Comparison of ENCODE assay signal across 9 cellular contexts in the genomic region with DNA sequence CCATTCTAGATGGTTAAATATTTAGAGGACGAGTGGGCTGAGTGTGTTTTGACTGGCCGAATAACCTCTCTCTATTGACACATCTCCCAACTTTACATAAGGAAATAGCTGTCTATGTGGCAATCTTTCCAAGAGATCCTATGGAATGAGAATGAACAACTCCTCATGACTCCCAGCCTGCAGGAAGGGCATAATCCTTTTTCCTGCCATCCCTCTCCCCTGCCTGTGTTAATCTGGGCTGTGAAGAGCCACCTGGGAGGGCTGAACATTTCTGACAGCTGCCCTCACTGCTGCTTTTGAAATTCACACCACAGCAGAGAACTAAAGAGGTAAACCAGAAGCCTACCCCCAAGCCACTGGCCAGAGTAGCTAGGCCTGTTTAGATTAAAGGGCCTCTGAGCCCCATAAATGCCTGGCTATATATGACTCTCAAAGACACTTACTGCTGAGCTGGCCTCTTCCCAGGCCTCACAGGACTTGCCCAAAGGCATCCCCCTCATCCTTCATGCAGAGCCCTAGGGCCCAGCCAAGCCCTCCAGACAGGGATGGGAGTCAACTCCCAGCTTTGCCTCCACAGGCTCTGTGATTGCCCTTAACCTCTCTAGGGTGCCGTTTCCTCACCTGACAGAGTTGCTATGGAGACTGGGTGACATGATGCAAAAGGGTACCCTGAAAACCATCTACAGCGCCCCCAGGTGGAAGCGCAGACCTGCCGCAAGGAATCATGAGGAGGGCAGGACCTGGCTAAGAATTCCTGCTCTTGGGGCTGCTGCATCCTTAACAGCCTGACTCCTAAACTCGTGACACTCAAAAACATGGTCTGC.
DNase-seq lines count a peak whose midpoint lies in the region; ATAC-seq and TF ChIP-seq lines count a peak whose summit lies in the region.
"Had no signal": no experiment of that assay in that cellular context is flagged by ENCODE, and none has a peak within 500 bp of the region (broad histone marks: within the 10 kb centered on the region; RNA-seq: fewer than 3 reads in every experiment).

No MANE protein-coding gene starts in this region.

- DNase-seq in GM04503 (ENCODE audit: low read depth): peak; percentile 41
- DNase-seq in iPS-NIHi7 (ENCODE audit: extremely low spot score): peak; percentile 76
- no peak for DNase-seq in medulla oblongata (ENCODE audit: extremely low spot score)
- no peak for DNase-seq in HuH-7.5 (ENCODE audit: low spot score)
- no peak for DNase-seq in DMS114 treated with DMSO at 0.1 percent for 48 hours (lab: John Stamatoyannopoulos, UW; ENCODE audit: unreplicated experiment)

- H3K9me3 ChIP-seq in SU-DHL-6 (ENCODE audit: insufficient read depth, low read length): no peaks in the 10 kb centered on the region
- H3K9me3 ChIP-seq: gastroesophageal sphincter had no signal

- no peak overlapping the region for H3K9ac ChIP-seq in SU-DHL-6 (ENCODE audit: low read length)

- peak; percentile 12 for TF ChIP-seq CTCF in SU-DHL-6 (IDR thresholded peaks at IDR 0.05; ENCODE audit: insufficient read depth, low read length, poor library complexity, severe bottlenecking)

- H3K4me2 ChIP-seq in SU-DHL-6 (ENCODE audit: low read depth, low read length, poor library complexity, severe bottlenecking): no peak overlapping the region

- H3K79me2 ChIP-seq in ACC112 (ENCODE audit: control insufficient read depth, insufficient read depth, low read length, unreplicated experiment): no peaks in the 10 kb centered on the region
- H3K79me2 ChIP-seq in SU-DHL-6 (ENCODE audit: insufficient read depth, low read length): no peaks in the 10 kb centered on the region

- H3K9me2 ChIP-seq in SU-DHL-6 (replicated peaks; ENCODE audit: insufficient read depth, low read length): no peaks in the 10 kb centered on the region

- H3K4me3 ChIP-seq in ACC112 (ENCODE audit: low read depth, low read length): no peak overlapping the region
- H3K4me3 ChIP-seq in SU-DHL-6 (ENCODE audit: insufficient read depth, low read length, poor library complexity, severe bottlenecking): no peak overlapping the region
- H3K4me3 ChIP-seq: gastroesophageal sphincter had no signal

- ATAC-seq in HG03097 (IDR thresholded peaks at IDR 0.05; ENCODE audit: low FRiP score, unreplicated experiment): no peak
- ATAC-seq: gastroesophageal sphincter had no signal

- peaks cover 39% of the 10 kb centered on the region for H3K4me1 ChIP-seq in ACC112 (ENCODE audit: control insufficient read depth, insufficient read depth, low read length, unreplicated experiment)

- no peaks in the 10 kb centered on the region for H4K20me1 ChIP-seq in SU-DHL-6 (ENCODE audit: low read depth, low read length)

- H3K27me3 ChIP-seq in ACC112 (ENCODE audit: insufficient read depth, low read length) (no peaks in the 10 kb centered on the region), SU-DHL-6 (ENCODE audit: low read length) (no peaks in the 10 kb centered on the region)
- H3K27me3 ChIP-seq: gastroesophageal sphincter had no signal

- H3K36me3 ChIP-seq in ACC112 (ENCODE audit: insufficient read depth, low read length) (0 out of 2 replicates have a peak, but pooled peaks cover 6% of the 10 kb centered on the region), SU-DHL-6 (ENCODE audit: low read length) (0 out of 2 replicates have a peak, but pooled peaks cover 6% of the 10 kb centered on the region)

- H3F3A ChIP-seq in SU-DHL-6 (ENCODE audit: insufficient read depth): no peaks in the 10 kb centered on the region

- H2AFZ ChIP-seq in ACC112 (ENCODE audit: low read length, unreplicated experiment): no peak overlapping the region
- H2AFZ ChIP-seq in SU-DHL-6 (ENCODE audit: low read depth, low read length, severe bottlenecking): no peak overlapping the region

- peak overlapping the region; percentile 45 for H3K27ac ChIP-seq in ACC112 (ENCODE audit: low read depth, low read length)
- H3K27ac ChIP-seq in SU-DHL-6 (ENCODE audit: low read depth, low read length): no peak overlapping the region
- H3K27ac ChIP-seq: gastroesophageal sphincter had no signal

Comparison
In these comparisons a context has a peak if more than half of its experiments do, and no peak if none do; other contexts are left out.
1. DNase-seq: peak in GM04503 (single experiment) and iPS-NIHi7 (single experiment); none in medulla oblongata (single experiment), HuH-7.5 (single experiment) and DMS114 treated with DMSO at 0.1 percent for 48 hours (single experiment).